In genomic region chr1:95072532-95073419, GRCh38 we compare ENCODE assay signal across 8 cellular contexts. TPM values are rescaled to one million over a fixed set of nuclear protein-coding genes. Genes with fewer than 3 reads are reported as not detected.
DNase-seq lines count a peak whose midpoint lies in the region; ATAC-seq and TF ChIP-seq lines count a peak whose summit lies in the region.

Gene ALG14 (minus strand): TSS chr1:95072951. CDS start chr1:95072898, 53 bp downstream.

- peak within 1 kb of the TSS; percentile 40; the same call in 1 of the 2 replicates for H3K27ac ChIP-seq in MM.1S (ENCODE audit: low read length)
- H3K27ac ChIP-seq in neural cell (ENCODE audit: low read length), result peak within 1 kb of the TSS; percentile 89

- H3K4me3 ChIP-seq in MM.1S (ENCODE audit: low read length), result peak within 1 kb of the TSS; percentile 86
- H3K4me3 ChIP-seq in foreskin fibroblast (ENCODE audit: low read depth in 1 of 2, low read length in 2 of 2), result peak within 1 kb of the TSS; percentile 80 to 98
- peak within 1 kb of the TSS; percentile 73 for H3K4me3 ChIP-seq in neural cell (ENCODE audit: low read length)

- TF ChIP-seq EP300 in neural cell (conservative IDR thresholded peaks at IDR 0.05; ENCODE audit: poor library complexity, severe bottlenecking), result peak; percentile 39

- no peaks in the 10 kb centered on the region for H3K79me2 ChIP-seq in MM.1S (ENCODE audit: low read length)
- no peaks in the 10 kb centered on the region for H3K79me2 ChIP-seq in neural cell (replicated peaks; ENCODE audit: insufficient read depth, low read length)

- H3K36me3 ChIP-seq in MM.1S (replicated peaks; ENCODE audit: insufficient read depth, low read length) (no peaks in the 10 kb centered on the region), neural cell (ENCODE audit: insufficient read depth, low read length) (no peaks in the 10 kb centered on the region)

- peak; percentile 58 for TF ChIP-seq RAD21 in neural cell (conservative IDR thresholded peaks at IDR 0.05)

- ATAC-seq in stimulated activated naive CD8-positive, alpha-beta T cell treated with anti-CD3 and anti-CD28 coated beads, Interleukin-15, amount 100 ng/mL, for 72 hours, result peak; percentile 97

- H4K20me1 ChIP-seq in MM.1S (ENCODE audit: insufficient read depth, low read length) (no peaks in the 10 kb centered on the region), neural cell (ENCODE audit: insufficient read depth) (no peaks in the 10 kb centered on the region)

- peak within 1 kb of the TSS; percentile 98 for H3K27ac Mint-ChIP-seq in stimulated activated naive CD8-positive, alpha-beta T cell treated with anti-CD3 and anti-CD28 coated beads, Interleukin-15, amount 100 ng/mL, for 72 hours

- peak; percentile 98 for DNase-seq in G401 (ENCODE audit: low spot score)
- peak; percentile 94 for DNase-seq in HCEC 1CT
- peak; percentile 85 for DNase-seq in MM.1S
- peak; percentile 96 for DNase-seq in SHP77 treated with DMSO at 0.1 percent for 48 hours (lab: John Stamatoyannopoulos, UW)
- peak; percentile 91 for DNase-seq in activated gamma-delta T cell treated with Interleukin-2 at 50 U/mL for 16 hours
- peak; percentile 93 to 97 for DNase-seq in foreskin fibroblast
- peak; percentile 84 to 91 for DNase-seq in stimulated activated naive CD8-positive, alpha-beta T cell treated with anti-CD3 and anti-CD28 coated beads, Interleukin-15, amount 100 ng/mL, for 72 hours

- H3K27me3 ChIP-seq in MM.1S (replicated peaks; ENCODE audit: insufficient read depth, low read length) (no peaks in the 10 kb centered on the region), neural cell (ENCODE audit: insufficient read depth, low read depth, low read length) (no peaks in the 10 kb centered on the region)

- no peaks in the 10 kb centered on the region; the same call in 1 of the 2 replicates for H3F3A ChIP-seq in MM.1S (ENCODE audit: insufficient read depth, low read length)
- no peaks in the 10 kb centered on the region for H3F3A ChIP-seq in neural cell (ENCODE audit: insufficient read depth, low read length, poor library complexity, severe bottlenecking)

- no peaks in the 10 kb centered on the region for H3K27me3 Mint-ChIP-seq in stimulated activated naive CD8-positive, alpha-beta T cell treated with anti-CD3 and anti-CD28 coated beads, Interleukin-15, amount 100 ng/mL, for 72 hours

- H3K9me3 Mint-ChIP-seq in stimulated activated naive CD8-positive, alpha-beta T cell treated with anti-CD3 and anti-CD28 coated beads, Interleukin-15, amount 100 ng/mL, for 72 hours, result no peaks in the 10 kb centered on the region

- H2AFZ ChIP-seq in MM.1S (ENCODE audit: low read length) (peak within 1 kb of the TSS; percentile 84), neural cell (ENCODE audit: low read depth, low read length) (peak within 1 kb of the TSS; percentile 90)

- no peaks in the 10 kb centered on the region for H3K4me1 ChIP-seq in MM.1S (ENCODE audit: low read length)

- H3K4me2 ChIP-seq in MM.1S (ENCODE audit: low read depth, low read length) (peak within 1 kb of the TSS; percentile 74), neural cell (ENCODE audit: low read length) (peak within 1 kb of the TSS; percentile 77)

- H3K9me2 ChIP-seq in MM.1S (replicated peaks; ENCODE audit: insufficient read depth, low read length) (no peaks in the 10 kb centered on the region), neural cell (ENCODE audit: insufficient read depth, low read length) (no peaks in the 10 kb centered on the region)

- TF ChIP-seq CTCF in MM.1S (IDR thresholded peaks at IDR 0.05; ENCODE audit: low read length) (no peak), foreskin fibroblast (IDR thresholded peaks at IDR 0.05; ENCODE audit: low read depth, low read length) (no peak), neural cell (IDR thresholded peaks at IDR 0.05; ENCODE audit: poor library complexity, severe bottlenecking) (peak; percentile 20)

- in situ Hi-C loops in G401 (cut with HindIII; ENCODE audit: low sequenced_read_pairs), result no loop called here

- H3K4me1 Mint-ChIP-seq in stimulated activated naive CD8-positive, alpha-beta T cell treated with anti-CD3 and anti-CD28 coated beads, Interleukin-15, amount 100 ng/mL, for 72 hours, result peaks cover 16% of the 10 kb centered on the region

- peak within 1 kb of the TSS; percentile 61 for H3K9ac ChIP-seq in MM.1S (ENCODE audit: low read length)
- peak within 1 kb of the TSS; percentile 82 for H3K9ac ChIP-seq in neural cell (ENCODE audit: low read length)

- no peaks in the 10 kb centered on the region for H3K9me3 ChIP-seq in MM.1S (replicated peaks; ENCODE audit: insufficient read depth, low read length)
- no peaks in the 10 kb centered on the region for H3K9me3 ChIP-seq in neural cell (ENCODE audit: low read length)

- peak within 1 kb of the TSS; percentile 95 for H3K4me3 Mint-ChIP-seq in stimulated activated naive CD8-positive, alpha-beta T cell treated with anti-CD3 and anti-CD28 coated beads, Interleukin-15, amount 100 ng/mL, for 72 hours

TF ChIP-seq in neural cell, 6 proteins besides CTCF, POLR2A, EP300 and RAD21:
- TF ChIP-seq SMC3 (conservative IDR thresholded peaks at IDR 0.05; ENCODE audit: poor library complexity) (peak; percentile 55), REST (IDR thresholded peaks at IDR 0.05; ENCODE audit: borderline replicate concordance) (no peak), POLR2AphosphoS5 (IDR thresholded peaks at IDR 0.05) (peak; percentile 91), EZH2 (IDR thresholded peaks at IDR 0.05; ENCODE audit: borderline replicate concordance, insufficient read depth, low read length, poor library complexity, severe bottlenecking) (no peak), MXI1 (conservative IDR thresholded peaks at IDR 0.05; ENCODE audit: poor library complexity, severe bottlenecking) (peak; percentile 89), TAF1 (IDR thresholded peaks at IDR 0.05; ENCODE audit: low read depth) (peak; percentile 65)

RNA-seq across cellular contexts. Expression of gene ALG14, which starts in this region (rescaled TPM):
- 1.8 and 2.5 TPM in 2 replicates for total RNA-seq in G401 (2014; rRNA removed; shearing (Covaris generic))
- polyA plus RNA-seq in neural cell, result 2.6 and 3.0 TPM in 2 replicates
- 3.7 and 4.9 TPM in 2 replicates for polyA minus RNA-seq in neural cell

Comparison
In these comparisons a context has a peak if more than half of its experiments do, and no peak if none do; other contexts are left out.
1. Peak in every context shown above with its lines: DNase-seq, ATAC-seq, H3K4me3 ChIP-seq and H3K27ac ChIP-seq.